1 cellular context compared by ENCODE assay signal in genomic region chr5:57386958-57387357, GRCh38.
TF ChIP-seq lines count a peak whose summit lies in the region.

No MANE protein-coding gene starts in this region.

TF ChIP-seq in K562, 482 proteins besides CTCF, POLR2A, EP300 and RAD21 (continued from another document):
- peak; percentile 89 for TF ChIP-seq REST (CRISPR knock-in tag; IDR thresholded peaks at IDR 0.05; ENCODE audit: low read depth)
- peak; percentile 92 for TF ChIP-seq EHMT2 (IDR thresholded peaks at IDR 0.05)
- no peak for TF ChIP-seq TSC22D4 (tag; IDR thresholded peaks at IDR 0.05)
TF ChIP-seq in K562: peak in this region for 4.
